In the genomic region with DNA sequence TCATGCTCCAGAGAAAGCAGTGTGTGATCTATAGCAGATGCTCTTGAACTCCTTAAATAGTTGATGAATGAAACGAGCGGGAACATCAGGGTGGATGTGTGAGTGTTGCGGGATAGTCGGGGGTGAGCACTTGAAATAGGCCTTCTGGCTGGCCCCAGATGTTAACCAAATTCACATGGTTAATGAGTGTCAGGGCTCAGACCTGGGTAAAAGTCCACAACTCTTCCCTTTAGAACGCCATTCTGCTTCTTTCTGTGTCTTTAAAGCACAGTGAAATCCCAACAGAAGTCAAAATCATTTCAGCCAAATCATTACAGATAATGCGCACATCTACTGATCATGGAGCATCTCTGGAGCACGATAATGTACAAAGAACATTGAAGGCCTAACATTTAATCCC, we compare ENCODE assay signal across 36 cellular contexts.
"Had no signal": no experiment of that assay in that cellular context is flagged by ENCODE, and none has a peak within 500 bp of the region (broad histone marks: within the 10 kb centered on the region; RNA-seq: fewer than 3 reads in every experiment).

No MANE protein-coding gene starts in this region.

- ATAC-seq: activated CD4-positive, alpha-beta T cell treated with anti-CD3 and anti-CD28 coated beads for 36 hours; activated CD8-positive, alpha-beta memory T cell treated with anti-CD3 and anti-CD28 coated beads, Interleukin-2, amount 10 ng/mL, durations not matched to agents 7 days and 5 days; activated CD8-positive, alpha-beta T cell treated with anti-CD3 and anti-CD28 coated beads, Interleukin-2, amount 10 ng/mL, durations not matched to agents 7 days and 5 days; activated naive CD8-positive, alpha-beta T cell treated with anti-CD3 and anti-CD28 coated beads, Interleukin-2, amount 50 U/mL, for 24 hours; body of pancreas; effector memory CD8-positive, alpha-beta T cell; esophagus mucosa; T-cell had no signal

- H3K9me3 ChIP-seq: adrenal gland, body of pancreas had no signal

- H3K27me3 ChIP-seq: adrenal gland, body of pancreas had no signal

- H3K27ac ChIP-seq: adrenal gland, body of pancreas, WERI-Rb-1 had no signal

- H3K4me1 Mint-ChIP-seq: activated CD4-positive, alpha-beta T cell treated with anti-CD3 and anti-CD28 coated beads for 36 hours; activated CD4-positive, alpha-beta T cell treated with anti-CD3 and anti-CD28 coated beads, Interleukin-2, amount 10 ng/mL, durations not matched to agents 24 days and 14 days; activated CD8-positive, alpha-beta memory T cell treated with anti-CD3 and anti-CD28 coated beads, Interleukin-2, amount 10 ng/mL, durations not matched to agents 7 days and 5 days; activated naive CD4-positive, alpha-beta T cell treated with anti-CD3 and anti-CD28 coated beads, Interleukin-2, amount 50 U/mL, for 24 hours; activated naive CD8-positive, alpha-beta T cell treated with anti-CD3 and anti-CD28 coated beads for 36 hours; activated naive CD8-positive, alpha-beta T cell treated with anti-CD3 and anti-CD28 coated beads, Interleukin-2, amount 50 U/mL, for 24 hours; T-cell had no signal

- H3K4me3 Mint-ChIP-seq: activated CD4-positive, alpha-beta memory T cell treated with anti-CD3 and anti-CD28 coated beads for 36 hours; activated CD4-positive, alpha-beta T cell treated with anti-CD3 and anti-CD28 coated beads for 36 hours; activated CD4-positive, alpha-beta T cell treated with anti-CD3 and anti-CD28 coated beads, Interleukin-2, amount 10 ng/mL, durations not matched to agents 24 days and 14 days; activated CD8-positive, alpha-beta memory T cell treated with anti-CD3 and anti-CD28 coated beads, Interleukin-2, amount 10 ng/mL, durations not matched to agents 7 days and 5 days; activated CD8-positive, alpha-beta T cell treated with anti-CD3 and anti-CD28 coated beads, Interleukin-2, amount 10 ng/mL, durations not matched to agents 7 days and 5 days; activated naive CD4-positive, alpha-beta T cell treated with anti-CD3 and anti-CD28 coated beads for 36 hours; activated naive CD4-positive, alpha-beta T cell treated with anti-CD3 and anti-CD28 coated beads, Interleukin-2, amount 50 U/mL, for 24 hours; activated naive CD8-positive, alpha-beta T cell treated with anti-CD3 and anti-CD28 coated beads for 36 hours; activated naive CD8-positive, alpha-beta T cell treated with anti-CD3 and anti-CD28 coated beads, Interleukin-2, amount 50 U/mL, for 24 hours; activated T-helper 1 cell treated with anti-CD3 and anti-CD28 coated beads, Interleukin-12 subunit alpha, Interleukin-12 subunit beta, Interleukin-2, Interleukin-4 antibody, amounts not matched to agents 30 ng/mL and 10 ng/mL and 1 ng/mL, durations not matched to agents 14 hours and 24 hours and 36 hours; effector memory CD8-positive, alpha-beta T cell; T-cell; T-helper 1 cell treated with Interleukin-12 subunit alpha and Interleukin-12 subunit beta and Interleukin-4 antibody, amounts not matched to agents 30 μg/mL and 1 μg/mL, for 36 hours had no signal

- H3K4me3 ChIP-seq: adrenal gland, body of pancreas had no signal

- H3K36me3 ChIP-seq: adrenal gland, WERI-Rb-1 had no signal

- H3K4me1 ChIP-seq: adrenal gland, body of pancreas had no signal

- H3K36me3 Mint-ChIP-seq: activated CD4-positive, alpha-beta memory T cell treated with anti-CD3 and anti-CD28 coated beads for 36 hours; activated CD8-positive, alpha-beta memory T cell treated with anti-CD3 and anti-CD28 coated beads, Interleukin-2, amount 10 ng/mL, durations not matched to agents 7 days and 5 days; activated naive CD4-positive, alpha-beta T cell treated with anti-CD3 and anti-CD28 coated beads, Interleukin-2, amount 50 U/mL, for 24 hours; activated naive CD8-positive, alpha-beta T cell treated with anti-CD3 and anti-CD28 coated beads for 36 hours; T-cell had no signal

- H3K27ac Mint-ChIP-seq: activated CD4-positive, alpha-beta memory T cell treated with anti-CD3 and anti-CD28 coated beads for 36 hours; activated CD4-positive, alpha-beta T cell treated with anti-CD3 and anti-CD28 coated beads for 36 hours; activated CD4-positive, alpha-beta T cell treated with anti-CD3 and anti-CD28 coated beads, Interleukin-2, amount 10 ng/mL, durations not matched to agents 24 days and 14 days; activated CD8-positive, alpha-beta memory T cell treated with anti-CD3 and anti-CD28 coated beads, Interleukin-2, amount 10 ng/mL, durations not matched to agents 7 days and 5 days; activated CD8-positive, alpha-beta T cell treated with anti-CD3 and anti-CD28 coated beads, Interleukin-2, amount 10 ng/mL, durations not matched to agents 7 days and 5 days; activated naive CD4-positive, alpha-beta T cell treated with anti-CD3 and anti-CD28 coated beads for 36 hours; activated naive CD4-positive, alpha-beta T cell treated with anti-CD3 and anti-CD28 coated beads, Interleukin-2, amount 50 U/mL, for 24 hours; activated naive CD8-positive, alpha-beta T cell treated with anti-CD3 and anti-CD28 coated beads for 36 hours; activated naive CD8-positive, alpha-beta T cell treated with anti-CD3 and anti-CD28 coated beads, Interleukin-2, amount 50 U/mL, for 24 hours; activated T-helper 1 cell treated with anti-CD3 and anti-CD28 coated beads, Interleukin-12 subunit alpha, Interleukin-12 subunit beta, Interleukin-2, Interleukin-4 antibody, amounts not matched to agents 30 ng/mL and 10 ng/mL and 1 ng/mL, durations not matched to agents 14 hours and 24 hours and 36 hours; activated T-helper 2 cell treated with anti-CD3 and anti-CD28 coated beads, Interferon-gamma antibody, Interleukin-2, Interleukin-4, amounts not matched to agents 10 μg/mL and 5 μg/mL and 100 μg/mL, durations not matched to agents 14 hours and 24 hours and 36 hours; effector memory CD8-positive, alpha-beta T cell; T-cell; T-helper 1 cell treated with Interleukin-12 subunit alpha and Interleukin-12 subunit beta and Interleukin-4 antibody, amounts not matched to agents 30 μg/mL and 1 μg/mL, for 36 hours had no signal

- DNase-seq: activated CD4-positive, alpha-beta memory T cell treated with anti-CD3 and anti-CD28 coated beads for 36 hours; activated CD4-positive, alpha-beta T cell treated with anti-CD3 and anti-CD28 coated beads for 36 hours; activated CD4-positive, alpha-beta T cell treated with anti-CD3 and anti-CD28 coated beads, Interleukin-2, amount 10 ng/mL, durations not matched to agents 24 days and 14 days; activated CD4-positive, CD25-positive, alpha-beta regulatory T cell; activated CD4-positive, CD25-positive, alpha-beta regulatory T cell treated with anti-CD3 and anti-CD28 coated beads, Interleukin-2, amount 50 U/mL, for 72 hours; activated CD8-positive, alpha-beta memory T cell treated with anti-CD3 and anti-CD28 coated beads, Interleukin-2, amount 10 ng/mL, durations not matched to agents 7 days and 5 days; activated CD8-positive, alpha-beta memory T cell treated with anti-CD3 and anti-CD28 coated beads, Interleukin-2, amount 50 U/mL, for 4 hours; activated CD8-positive, alpha-beta T cell treated with anti-CD3 and anti-CD28 coated beads, Interleukin-2, amount 10 ng/mL, durations not matched to agents 7 days and 5 days; activated effector memory CD4-positive, alpha-beta T cell treated with anti-CD3 and anti-CD28 coated beads, Interleukin-2, amount 50 U/mL, for 16 hours; activated naive CD4-positive, alpha-beta T cell treated with anti-CD3 and anti-CD28 coated beads for 36 hours; activated naive CD8-positive, alpha-beta T cell treated with anti-CD3 and anti-CD28 coated beads for 36 hours; activated naive CD8-positive, alpha-beta T cell treated with anti-CD3 and anti-CD28 coated beads, Interleukin-2, amount 50 U/mL, for 24 hours; activated T-cell treated with anti-CD3 and anti-CD28 coated beads, Interleukin-2, amount 50 U/mL, for 1 hour; activated T-cell treated with anti-CD3 and anti-CD28 coated beads, Interleukin-2, amount 50 U/mL, for 48 hours; adrenal gland; amygdala; aorta; body of pancreas; caudate nucleus; cortex of kidney; dermis blood vessel endothelial cell; effector CD4-positive, alpha-beta T cell; effector memory CD8-positive, alpha-beta T cell; glutamatergic neuron; SW 1271; T-cell; T-helper 9 cell; WERI-Rb-1 had no signal

- H3K9me3 Mint-ChIP-seq: activated CD4-positive, alpha-beta memory T cell treated with anti-CD3 and anti-CD28 coated beads for 36 hours; activated naive CD4-positive, alpha-beta T cell treated with anti-CD3 and anti-CD28 coated beads for 36 hours; activated naive CD4-positive, alpha-beta T cell treated with anti-CD3 and anti-CD28 coated beads, Interleukin-2, amount 50 U/mL, for 24 hours; activated naive CD8-positive, alpha-beta T cell treated with anti-CD3 and anti-CD28 coated beads for 36 hours; activated naive CD8-positive, alpha-beta T cell treated with anti-CD3 and anti-CD28 coated beads, Interleukin-2, amount 50 U/mL, for 24 hours; activated T-helper 1 cell treated with anti-CD3 and anti-CD28 coated beads, Interleukin-12 subunit alpha, Interleukin-12 subunit beta, Interleukin-2, Interleukin-4 antibody, amounts not matched to agents 30 ng/mL and 10 ng/mL and 1 ng/mL, durations not matched to agents 14 hours and 24 hours and 36 hours had no signal

- H3K27me3 Mint-ChIP-seq: activated CD4-positive, alpha-beta memory T cell treated with anti-CD3 and anti-CD28 coated beads for 36 hours; activated CD4-positive, alpha-beta T cell treated with anti-CD3 and anti-CD28 coated beads for 36 hours; activated CD4-positive, alpha-beta T cell treated with anti-CD3 and anti-CD28 coated beads, Interleukin-2, amount 10 ng/mL, durations not matched to agents 24 days and 14 days; activated CD8-positive, alpha-beta memory T cell treated with anti-CD3 and anti-CD28 coated beads, Interleukin-2, amount 10 ng/mL, durations not matched to agents 7 days and 5 days; activated naive CD8-positive, alpha-beta T cell treated with anti-CD3 and anti-CD28 coated beads for 36 hours; activated naive CD8-positive, alpha-beta T cell treated with anti-CD3 and anti-CD28 coated beads, Interleukin-2, amount 50 U/mL, for 24 hours; effector memory CD8-positive, alpha-beta T cell had no signal

- FAIRE-seq: colon, endothelial cell of umbilical vein, frontal cortex had no signal
